24 cellular contexts compared by ENCODE assay signal in the genomic region with DNA sequence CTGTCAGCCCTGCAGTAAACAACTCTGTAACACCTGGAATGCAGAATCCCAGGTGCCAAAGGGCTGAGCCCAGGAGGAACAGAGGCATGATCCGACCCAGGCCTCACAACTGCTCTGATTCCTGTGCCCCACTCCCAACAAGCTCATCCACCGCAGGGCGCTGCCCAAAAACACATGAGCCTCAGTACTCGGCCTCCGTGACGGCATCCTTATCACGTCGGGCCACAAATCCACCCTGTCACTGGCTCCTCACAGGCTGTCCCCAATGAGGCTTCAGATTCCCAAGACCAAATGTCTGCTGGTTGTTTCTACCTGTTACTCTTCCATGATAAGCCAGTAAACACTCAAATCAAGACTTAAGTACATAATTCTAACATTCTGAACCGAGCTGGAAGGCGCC. TPM values are rescaled to one million over a fixed set of nuclear protein-coding genes. Genes with fewer than 3 reads are reported as not detected.
DNase-seq lines count a peak whose midpoint lies in the region; ATAC-seq and TF ChIP-seq lines count a peak whose summit lies in the region.
"Had no signal": no experiment of that assay in that cellular context is flagged by ENCODE, and none has a peak within 500 bp of the region (broad histone marks: within the 10 kb centered on the region; RNA-seq: fewer than 3 reads in every experiment).

No MANE protein-coding gene starts in this region.

- H2BK15ac ChIP-seq in neuronal stem cell (ENCODE audit: low read length) = no peak overlapping the region

- no peaks in the 10 kb centered on the region for H3K27me3 ChIP-seq in DOHH2 (ENCODE audit: control insufficient read depth, low read length)
- no peaks in the 10 kb centered on the region for H3K27me3 ChIP-seq in neuronal stem cell (ENCODE audit: control insufficient read depth in 3 of 3, insufficient read depth in 3 of 3, low read depth in 1 of 3, low read length in 3 of 3)

- H3K79me2 ChIP-seq in DOHH2 (ENCODE audit: control insufficient read depth, low read length) = peaks cover 91% of the 10 kb centered on the region

- TF ChIP-seq CTCF in DOHH2 (IDR thresholded peaks at IDR 0.05; ENCODE audit: low read depth, low read length, poor library complexity, severe bottlenecking) = no peak

- peak overlapping the region; percentile 21 for H3K27ac Mint-ChIP-seq in activated T-cell treated with anti-CD3 and anti-CD28 coated beads, Interleukin-2, amount 50 U/mL, for 72 hours
- peak overlapping the region; percentile 92 for H3K27ac Mint-ChIP-seq in activated T-helper 17 cell treated with anti-CD3 and anti-CD28 coated beads, Interleukin-2, amount 50 U/mL, for 72 hours
- H3K27ac Mint-ChIP-seq in stimulated activated effector memory CD8-positive, alpha-beta T cell treated with anti-CD3 and anti-CD28 coated beads, Interleukin-12 subunit alpha, Interleukin-12 subunit beta, amount 100 ng/mL, for 72 hours = peak overlapping the region; percentile 64

- no peak overlapping the region for H3K4me3 ChIP-seq in DOHH2 (ENCODE audit: low read length)
- H3K4me3 ChIP-seq in neuronal stem cell (ENCODE audit: low read length in 2 of 2) = no peak overlapping the region
- H3K4me3 ChIP-seq: A549 had no signal

- H2AFZ ChIP-seq in neuronal stem cell (ENCODE audit: low read length) = no peak overlapping the region

- peaks cover 34% of the 10 kb centered on the region for H3F3A ChIP-seq in DOHH2 (ENCODE audit: control insufficient read depth, insufficient read depth)

- peak overlapping the region; percentile 24; the same call in 1 of the 2 replicates for H3K4me2 ChIP-seq in DOHH2 (ENCODE audit: low read length)
- H3K4me2 ChIP-seq in neuronal stem cell (ENCODE audit: insufficient read depth, low read length, poor library complexity, severe bottlenecking) = no peak overlapping the region
- H3K4me2 ChIP-seq: A549, KMS-11, SK-N-SH had no signal

- peaks cover 23% of the 10 kb centered on the region for H3K79me1 ChIP-seq in neuronal stem cell (ENCODE audit: low read depth, low read length)

- no peaks in the 10 kb centered on the region for H3K9me2 ChIP-seq in DOHH2 (replicated peaks; ENCODE audit: control insufficient read depth, low read length)
- H3K9me2 ChIP-seq: SK-N-SH had no signal

- H3K27ac ChIP-seq in DOHH2 (ENCODE audit: low read depth, low read length) (peak overlapping the region; percentile 98), neuronal stem cell (replicated peaks; ENCODE audit: low read length) (no peak overlapping the region)
- H3K27ac ChIP-seq: A549, KMS-11 had no signal

- peaks cover 43% of the 10 kb centered on the region for H3K4me1 Mint-ChIP-seq in activated T-cell treated with anti-CD3 and anti-CD28 coated beads, Interleukin-2, amount 50 U/mL, for 72 hours (ENCODE audit: low read depth)
- H3K4me1 Mint-ChIP-seq in activated T-helper 17 cell treated with anti-CD3 and anti-CD28 coated beads, Interleukin-2, amount 50 U/mL, for 72 hours = peaks cover 29% of the 10 kb centered on the region
- peaks cover 45% of the 10 kb centered on the region for H3K4me1 Mint-ChIP-seq in stimulated activated effector memory CD8-positive, alpha-beta T cell treated with anti-CD3 and anti-CD28 coated beads, Interleukin-12 subunit alpha, Interleukin-12 subunit beta, amount 100 ng/mL, for 72 hours

- no peak overlapping the region for H3K18ac ChIP-seq in neuronal stem cell (ENCODE audit: low read length)

- no peak overlapping the region for H3K9ac ChIP-seq in neuronal stem cell (ENCODE audit: low read depth, low read length, poor library complexity)
- H3K9ac ChIP-seq: KMS-11, SK-N-SH had no signal

- POLR2A ChIA-PET in HEK293T (lab: Yijun Ruan, JAX) = no interaction called here

- no peaks in the 10 kb centered on the region for H3K9me3 Mint-ChIP-seq in activated T-cell treated with anti-CD3 and anti-CD28 coated beads, Interleukin-2, amount 50 U/mL, for 72 hours
- H3K9me3 Mint-ChIP-seq in activated T-helper 17 cell treated with anti-CD3 and anti-CD28 coated beads, Interleukin-2, amount 50 U/mL, for 72 hours = no peaks in the 10 kb centered on the region
- no peaks in the 10 kb centered on the region for H3K9me3 Mint-ChIP-seq in stimulated activated effector memory CD8-positive, alpha-beta T cell treated with anti-CD3 and anti-CD28 coated beads, Interleukin-12 subunit alpha, Interleukin-12 subunit beta, amount 100 ng/mL, for 72 hours

- DNase-seq in activated T-cell treated with anti-CD3 and anti-CD28 coated beads, Interleukin-2, amount 50 U/mL, for 72 hours = no peak
- DNase-seq in activated T-cell treated with anti-CD3 and anti-CD28 coated beads, Interleukin-2, amount 50 U/mL, for 1 hour = no peak
- no peak for DNase-seq in stimulated activated effector memory CD8-positive, alpha-beta T cell treated with anti-CD3 and anti-CD28 coated beads, Interleukin-12 subunit alpha, Interleukin-12 subunit beta, amount 100 ng/mL, for 72 hours (ENCODE audit: low spot score in 2 of 2)
- no peak for DNase-seq in neuronal stem cell (ENCODE audit: low spot score)
- DNase-seq in HEK293T (ENCODE audit: extremely low spot score) = no peak
- DNase-seq: C1 segment of cervical spinal cord, Caco-2, GDM1, HCEC 1CT, NCI-H1417, NCI-H187, NCI-H2107, NCI-H510A treated with DMSO at 0.1 percent for 48 hours, NCI-H774, OCI-M1, SHP77 treated with DMSO at 0.1 percent for 48 hours, SK-N-SH had no signal

- H2BK5ac ChIP-seq in neuronal stem cell (ENCODE audit: low read length) = no peak overlapping the region

- no peak overlapping the region for H3K4me3 Mint-ChIP-seq in activated T-cell treated with anti-CD3 and anti-CD28 coated beads, Interleukin-2, amount 50 U/mL, for 72 hours
- no peak overlapping the region for H3K4me3 Mint-ChIP-seq in activated T-helper 17 cell treated with anti-CD3 and anti-CD28 coated beads, Interleukin-2, amount 50 U/mL, for 72 hours
- no peak overlapping the region for H3K4me3 Mint-ChIP-seq in stimulated activated effector memory CD8-positive, alpha-beta T cell treated with anti-CD3 and anti-CD28 coated beads, Interleukin-12 subunit alpha, Interleukin-12 subunit beta, amount 100 ng/mL, for 72 hours

- no peak overlapping the region for H3K23ac ChIP-seq in neuronal stem cell (ENCODE audit: low read depth, low read length, poor library complexity)

- H4K8ac ChIP-seq in neuronal stem cell (ENCODE audit: low read depth, low read length) = no peak overlapping the region

- peaks cover 4% of the 10 kb centered on the region; the same call in 1 of the 2 replicates for H4K20me1 ChIP-seq in DOHH2 (ENCODE audit: control insufficient read depth, insufficient read depth, low read depth, low read length)

- H3K36me3 Mint-ChIP-seq in activated T-cell treated with anti-CD3 and anti-CD28 coated beads, Interleukin-2, amount 50 U/mL, for 72 hours (ENCODE audit: insufficient read depth in 2 of 2) = peaks cover 2 to 6% of the 10 kb centered on the region in 2 donors
- H3K36me3 Mint-ChIP-seq in activated T-helper 17 cell treated with anti-CD3 and anti-CD28 coated beads, Interleukin-2, amount 50 U/mL, for 72 hours (ENCODE audit: low read depth) = peaks cover 60% of the 10 kb centered on the region
- peaks cover 43% of the 10 kb centered on the region for H3K36me3 Mint-ChIP-seq in stimulated activated effector memory CD8-positive, alpha-beta T cell treated with anti-CD3 and anti-CD28 coated beads, Interleukin-12 subunit alpha, Interleukin-12 subunit beta, amount 100 ng/mL, for 72 hours

- H3K4me1 ChIP-seq in DOHH2 (ENCODE audit: control insufficient read depth, low read length) (peaks cover 88% of the 10 kb centered on the region), neuronal stem cell (ENCODE audit: control insufficient read depth in 2 of 2, insufficient read depth in 1 of 2, low read depth in 1 of 2, low read length in 2 of 2) (no peaks in the 10 kb centered on the region)
- H3K4me1 ChIP-seq: Caco-2 had no signal

- no peak overlapping the region for H4K91ac ChIP-seq in neuronal stem cell (ENCODE audit: low read depth, low read length, poor library complexity)

- H2BK12ac ChIP-seq in neuronal stem cell (ENCODE audit: low read length) = no peak overlapping the region

- H2BK120ac ChIP-seq in neuronal stem cell (ENCODE audit: low read depth, low read length) = no peak overlapping the region

- peaks cover 92% of the 10 kb centered on the region for H3K36me3 ChIP-seq in DOHH2 (ENCODE audit: control insufficient read depth, low read length)
- H3K36me3 ChIP-seq in neuronal stem cell (replicated peaks in 1 of 2; ENCODE audit: control insufficient read depth in 2 of 2, insufficient read depth in 2 of 2, low read length in 2 of 2) = peaks cover 12 to 54% of the 10 kb centered on the region in 2 donors

- H3K4ac ChIP-seq in neuronal stem cell (ENCODE audit: low read length) = no peak overlapping the region

- H3K9me3 ChIP-seq in DOHH2 (ENCODE audit: control insufficient read depth, insufficient read depth, low read length) (no peaks in the 10 kb centered on the region), neuronal stem cell (replicated peaks in 1 of 2; ENCODE audit: control insufficient read depth in 2 of 2, insufficient read depth in 1 of 2, low read depth in 1 of 2, low read length in 2 of 2) (no peaks in the 10 kb centered on the region)
- H3K9me3 ChIP-seq: A549, Caco-2, SK-N-SH had no signal

- H3K14ac ChIP-seq in neuronal stem cell (ENCODE audit: low read length) = no peak overlapping the region

- no peak overlapping the region for H2AK5ac ChIP-seq in neuronal stem cell (ENCODE audit: low read depth, low read length)

- H3K27me3 Mint-ChIP-seq in activated T-cell treated with anti-CD3 and anti-CD28 coated beads, Interleukin-2, amount 50 U/mL, for 72 hours (ENCODE audit: low read depth) = no peaks in the 10 kb centered on the region
- H3K27me3 Mint-ChIP-seq in activated T-helper 17 cell treated with anti-CD3 and anti-CD28 coated beads, Interleukin-2, amount 50 U/mL, for 72 hours = no peaks in the 10 kb centered on the region

- no CpG with 5 or more reads among the region's 10 CpGs for WGBS in neuronal stem cell (ENCODE audit: extremely low coverage in 2 of 2, insufficient read length in 2 of 2, insufficient replicate concordance in 1 of 2), 2 donors

- CTCF ChIA-PET in HEK293T (lab: Yijun Ruan, JAX) = interaction anchor here (0.6 kb wide), 1 partner anchor 627 kb away, joined by 3 read pairs; no protein-coding TSS in a partner anchor

- no peak for ATAC-seq in activated T-cell treated with anti-CD3 and anti-CD28 coated beads, Interleukin-2, amount 50 U/mL, for 72 hours (replicated peaks in 1 of 2)
- no peak for ATAC-seq in activated T-helper 17 cell treated with anti-CD3 and anti-CD28 coated beads, Interleukin-2, amount 50 U/mL, for 72 hours (replicated peaks)
- ATAC-seq in stimulated activated effector memory CD8-positive, alpha-beta T cell treated with anti-CD3 and anti-CD28 coated beads, Interleukin-12 subunit alpha, Interleukin-12 subunit beta, amount 100 ng/mL, for 72 hours = no peak
- no peak for ATAC-seq in GM18909 (IDR thresholded peaks at IDR 0.05; ENCODE audit: poor library complexity, unreplicated experiment)
- ATAC-seq: A549 had no signal

RNA-seq across cellular contexts. Expression of a gene that starts 15.2 kb away (rescaled TPM):
- 10 to 100 TPM; 21.5 to 25.1 TPM for total RNA-seq in activated T-cell treated with anti-CD3 and anti-CD28 coated beads, Interleukin-2, amount 50 U/mL, for 72 hours
- total RNA-seq in activated T-helper 17 cell treated with anti-CD3 and anti-CD28 coated beads, Interleukin-2, amount 50 U/mL, for 72 hours = 10 to 100 TPM; 25.9 to 28.5 TPM
- polyA plus RNA-seq in neuronal stem cell (2013, experiment 1 of 2) = 11.3 TPM
- 11.5 TPM for polyA plus RNA-seq in neuronal stem cell (2013, experiment 2 of 2)

RNA-seq across cellular contexts. Expression of a gene that starts 25.4 kb away (rescaled TPM):
- under 1 TPM in 1 of 2 donors, not detected in 1; 0.17 TPM for total RNA-seq in activated T-cell treated with anti-CD3 and anti-CD28 coated beads, Interleukin-2, amount 50 U/mL, for 72 hours
- total RNA-seq in activated T-helper 17 cell treated with anti-CD3 and anti-CD28 coated beads, Interleukin-2, amount 50 U/mL, for 72 hours = under 1 TPM in 1 of 2 donors, not detected in 1; 0.16 TPM
- not detected for polyA plus RNA-seq in neuronal stem cell (2013, experiment 1 of 2)
- polyA plus RNA-seq in neuronal stem cell (2013, experiment 2 of 2) = not detected
- total RNA-seq: Daoy, M059J had no signal
- polyA plus RNA-seq: SK-N-SH had no signal

Comparison
In these comparisons a context has a peak if more than half of its experiments do, and no peak if none do; other contexts are left out.
1. H3K27ac Mint-ChIP-seq: peak in every context shown above with its lines; median percentile 92 in activated T-helper 17 cell treated with anti-CD3 and anti-CD28 coated beads, Interleukin-2, amount 50 U/mL, for 72 hours; 64 in stimulated activated effector memory CD8-positive, alpha-beta T cell treated with anti-CD3 and anti-CD28 coated beads, Interleukin-12 subunit alpha, Interleukin-12 subunit beta, amount 100 ng/mL, for 72 hours; 21 in activated T-cell treated with anti-CD3 and anti-CD28 coated beads, Interleukin-2, amount 50 U/mL, for 72 hours.